ENCODE assay signal across 9 cellular contexts in the genomic region with DNA sequence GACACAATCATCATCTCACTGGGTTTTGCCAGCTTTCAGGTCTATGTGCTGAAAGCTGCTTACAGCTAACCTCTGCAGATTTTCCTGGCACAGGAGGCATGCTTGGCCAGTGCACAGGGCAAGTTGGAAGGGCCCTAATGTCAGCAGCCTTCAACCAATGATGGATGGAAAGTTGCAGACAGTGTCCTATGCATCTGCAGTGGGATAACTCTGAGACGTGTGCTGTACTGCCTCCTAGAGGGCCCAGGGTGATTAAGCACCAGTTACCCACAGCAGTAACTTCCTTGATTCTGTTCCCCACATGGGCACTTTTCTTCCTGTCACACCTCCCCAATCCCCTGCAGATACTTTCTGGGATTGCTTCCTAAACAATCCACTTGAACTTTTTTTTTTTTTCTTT. TPM values are rescaled to one million over a fixed set of nuclear protein-coding genes. Genes with fewer than 3 reads are reported as not detected.
DNase-seq lines count a peak whose midpoint lies in the region; ATAC-seq and TF ChIP-seq lines count a peak whose summit lies in the region.
"Had no signal": no experiment of that assay in that cellular context is flagged by ENCODE, and none has a peak within 500 bp of the region (broad histone marks: within the 10 kb centered on the region; RNA-seq: fewer than 3 reads in every experiment).

No MANE protein-coding gene starts in this region.

- H2AFZ ChIP-seq in GM23338 = no peak overlapping the region

- peak; percentile 74 for DNase-seq in GM10248 (ENCODE audit: extremely low spot score)
- DNase-seq in GM23338 (ENCODE audit: low spot score) = peak; percentile 82
- DNase-seq in Peyer's patch = no peak
- no peak for DNase-seq in foreskin keratinocyte
- no peak for DNase-seq in inferior parietal cortex (ENCODE audit: extremely low spot score)

- H3K4me2 ChIP-seq in GM23338 = no peak overlapping the region

- H3K4me1 ChIP-seq in GM23338 (ENCODE audit: insufficient read depth) (no peaks in the 10 kb centered on the region), Peyer's patch (no peaks in the 10 kb centered on the region), foreskin keratinocyte (no peaks in the 10 kb centered on the region)

- H3K36me3 Mint-ChIP-seq in GM23338 (ENCODE audit: low read depth) = peaks cover 15% of the 10 kb centered on the region

- no peaks in the 10 kb centered on the region for H3K9me2 ChIP-seq in GM23338 (ENCODE audit: insufficient read depth)

- H3K27me3 Mint-ChIP-seq in GM23338 (ENCODE audit: insufficient read depth, low read depth, poor library complexity) = no peaks in the 10 kb centered on the region

- H3F3A ChIP-seq in GM23338 (replicated peaks; ENCODE audit: low read depth) = no peaks in the 10 kb centered on the region

- ATAC-seq in GM23338 (peak; percentile 99), foreskin keratinocyte (peak; percentile 74), GM19035 (IDR thresholded peaks at IDR 0.05; ENCODE audit: unreplicated experiment) (no peak), GM21717 (IDR thresholded peaks at IDR 0.05; ENCODE audit: unreplicated experiment) (no peak), HG03571 (IDR thresholded peaks at IDR 0.05; ENCODE audit: unreplicated experiment) (no peak)

- CTCF ChIA-PET in GM10248 (lab: Yijun Ruan, JAX) = interaction anchor here (0.9 to 2.7 kb wide), 5 partner anchors 12 to 506 kb away, joined by 3 to 10 read pairs (median 6); no protein-coding TSS in a partner anchor

- no peaks in the 10 kb centered on the region for H3K27me3 ChIP-seq in GM23338 (ENCODE audit: insufficient read depth)
- no peaks in the 10 kb centered on the region for H3K27me3 ChIP-seq in Peyer's patch
- no peaks in the 10 kb centered on the region for H3K27me3 ChIP-seq in foreskin keratinocyte

- no peaks in the 10 kb centered on the region for H3K4me1 Mint-ChIP-seq in GM23338

- H4K20me1 ChIP-seq in GM23338 (replicated peaks; ENCODE audit: insufficient read depth) = no peaks in the 10 kb centered on the region

- peak; percentile 64 for TF ChIP-seq CTCF in GM10248 (IDR thresholded peaks at IDR 0.05; ENCODE audit: control extremely low read depth, extremely low read depth, low read depth, missing control alignments)
- TF ChIP-seq CTCF in GM23338 (conservative IDR thresholded peaks at IDR 0.05; ENCODE audit: low read depth in 2 of 2) = peak; percentile 72 to 85
- peak in 4 of 6 experiments; percentile 31 to 44 (median 36) for TF ChIP-seq CTCF in Peyer's patch (IDR thresholded peaks at IDR 0.05)
- TF ChIP-seq CTCF in foreskin keratinocyte (conservative IDR thresholded peaks at IDR 0.05) = peak; percentile 63

- H3K9me3 Mint-ChIP-seq in GM23338 = peaks cover 5% of the 10 kb centered on the region; the same call in 1 of the 3 replicates
- H3K9me3 Mint-ChIP-seq: T-helper 1 cell treated with Interleukin-12 subunit alpha and Interleukin-12 subunit beta and Interleukin-4 antibody, amounts not matched to agents 30 μg/mL and 1 μg/mL, for 36 hours had no signal

- no peak overlapping the region for H3K27ac Mint-ChIP-seq in GM23338
- H3K27ac Mint-ChIP-seq: T-helper 1 cell treated with Interleukin-12 subunit alpha and Interleukin-12 subunit beta and Interleukin-4 antibody, amounts not matched to agents 30 μg/mL and 1 μg/mL, for 36 hours had no signal

- no peak overlapping the region for H3K4me3 ChIP-seq in GM23338
- no peak overlapping the region for H3K4me3 ChIP-seq in Peyer's patch

- H3K36me3 ChIP-seq in GM23338 (ENCODE audit: insufficient read depth) (no peaks in the 10 kb centered on the region), Peyer's patch (peaks cover 0 to 13% (median 0%) of the 10 kb centered on the region in 3 donors)

- H3K27ac ChIP-seq in GM23338 (ENCODE audit: low read depth) (no peak overlapping the region), Peyer's patch (no peak overlapping the region), foreskin keratinocyte (no peak overlapping the region)

- POLR2A ChIA-PET in GM10248 (lab: Yijun Ruan, JAX) = no interaction called here

- no peaks in the 10 kb centered on the region for H3K79me2 ChIP-seq in GM23338 (replicated peaks; ENCODE audit: insufficient read depth)

- H3K4me3 Mint-ChIP-seq in GM23338 = no peak overlapping the region
- H3K4me3 Mint-ChIP-seq: T-helper 1 cell treated with Interleukin-12 subunit alpha and Interleukin-12 subunit beta and Interleukin-4 antibody, amounts not matched to agents 30 μg/mL and 1 μg/mL, for 36 hours had no signal

- no peaks in the 10 kb centered on the region for H3K9me3 ChIP-seq in Peyer's patch

- TF ChIP-seq POLR2A in Peyer's patch (IDR thresholded peaks at IDR 0.05) = no peak

TF ChIP-seq in GM23338, 12 proteins besides CTCF, POLR2A, EP300 and RAD21:
- TF ChIP-seq POLR2AphosphoS5 (IDR thresholded peaks at IDR 0.05; ENCODE audit: low read depth) (no peak), CREB1 (CRISPR knock-in tag; IDR thresholded peaks at IDR 0.05; ENCODE audit: low read depth) (0 out of 2 replicates have a peak, but pooled peaks have one; percentile 5)

RNA-seq across cellular contexts. Expression of gene OVOL2, which starts 38.6 kb away (rescaled TPM):
- 11.2 and 21.1 TPM in 2 replicates for total RNA-seq in GM23338 (2014; rRNA removed; shearing (Covaris generic))
- polyA plus RNA-seq in GM23338 (2016; fragmentation: Nextera tagmentation; extraction: Ambion mirVana) (10.6 and 11.5 TPM in 2 replicates), foreskin keratinocyte (7.0 and 9.3 TPM in 2 replicates)
- total RNA-seq in Peyer's patch (10 to 100 TPM; 25.5 to 38.7 (median 28.9) TPM), foreskin keratinocyte (8.5 and 8.9 TPM in 2 replicates)

RNA-seq across cellular contexts. Expression of gene MGME1, which starts 50.2 kb away (rescaled TPM):
- total RNA-seq in GM23338 (2014; rRNA removed; shearing (Covaris generic)) = 41.5 and 43.1 TPM in 2 replicates
- polyA plus RNA-seq in GM23338 (2016; fragmentation: Nextera tagmentation; extraction: Ambion mirVana) (55.2 and 56.9 TPM in 2 replicates), foreskin keratinocyte (25.3 and 28.8 TPM in 2 replicates)
- total RNA-seq in Peyer's patch (10 to 100 TPM; 16.1 to 38.0 (median 19.0) TPM), foreskin keratinocyte (29.3 and 30.6 TPM in 2 replicates)

RNA-seq across cellular contexts. Expression of gene SNX5, which starts 50.5 kb away (rescaled TPM):
- 269 and 287 TPM in 2 replicates for total RNA-seq in GM23338 (2014; rRNA removed; shearing (Covaris generic))
- polyA plus RNA-seq in GM23338 (2016; fragmentation: Nextera tagmentation; extraction: Ambion mirVana) (154 and 167 TPM in 2 replicates), foreskin keratinocyte (104 and 126 TPM in 2 replicates)
- total RNA-seq in Peyer's patch (100 to 1,000 TPM; 131 to 257 (median 132) TPM), foreskin keratinocyte (145 and 154 TPM in 2 replicates)

Comparison
In these comparisons a context has a peak if more than half of its experiments do, and no peak if none do; other contexts are left out.
1. DNase-seq: peak in GM10248 (single experiment) and GM23338 (single experiment); none in Peyer's patch (0 of 3), foreskin keratinocyte (0 of 2) and inferior parietal cortex (single experiment).
2. ATAC-seq: peak in GM23338 (single experiment) and foreskin keratinocyte (single experiment); none in GM19035 (single experiment), GM21717 (single experiment) and HG03571 (single experiment).
3. Peak in every context shown above with its lines, with median percentiles within 50 percentile points of each other: CTCF ChIP-seq.